10 cellular contexts compared by ENCODE assay signal in genomic region chr15:92681141-92681622, GRCh38. TPM values are rescaled to one million over a fixed set of nuclear protein-coding genes. Genes with fewer than 3 reads are reported as not detected.
DNase-seq lines count a peak whose midpoint lies in the region; ATAC-seq and TF ChIP-seq lines count a peak whose summit lies in the region.
"Had no signal": no experiment of that assay in that cellular context is flagged by ENCODE, and none has a peak within 500 bp of the region (broad histone marks: within the 10 kb centered on the region; RNA-seq: fewer than 3 reads in every experiment).

No MANE protein-coding gene starts in this region.

- H3K4me3 Mint-ChIP-seq in progenitor cell of endocrine pancreas (ENCODE audit: low read depth) = no peak overlapping the region

- DNase-seq in Daoy (ENCODE audit: low read depth) (peak; percentile 23), SKM-1 treated with dmso at 0.1 percent for 144 hours (lab: John Stamatoyannopoulos, UW; ENCODE audit: unreplicated experiment) (peak; percentile 14), fibroblast of pulmonary artery (ENCODE audit: low read depth) (peak; percentile 92), ovary (peak in 1 of 5 donors; percentile 78), NCI-H526 (lab: John Stamatoyannopoulos, UW) (no peak), progenitor cell of endocrine pancreas (ENCODE audit: low spot score, unreplicated experiment) (no peak), ACHN (no peak)
- DNase-seq: left colon, NCI-H187 treated with DMSO at 0.1 percent for 48 hours had no signal

- intact Hi-C loops in ovary (cut with DNase I) = loop anchor here in 3 of 4 donors (5.0 to 10.0 kb wide), 2 partner anchors 156 to 159 kb away; no protein-coding TSS in a partner anchor

- no peaks in the 10 kb centered on the region for H3K27me3 ChIP-seq in ovary

- H3K36me3 ChIP-seq in ovary = no peaks in the 10 kb centered on the region

- H3K4me1 ChIP-seq in ovary (ENCODE audit: insufficient read depth) = no peaks in the 10 kb centered on the region

- no peaks in the 10 kb centered on the region for H3K36me3 Mint-ChIP-seq in progenitor cell of endocrine pancreas (ENCODE audit: insufficient read depth)

- peak overlapping the region in 1 of 2 donors; percentile 40 for H3K27ac ChIP-seq in ovary

- H3K4me3 ChIP-seq in fibroblast of pulmonary artery (replicated peaks; ENCODE audit: low read depth, low read length) = no peak overlapping the region
- no peak overlapping the region for H3K4me3 ChIP-seq in ovary

- no peak for TF ChIP-seq EP300 in ovary (IDR thresholded peaks at IDR 0.05)

- 7 to 14% (median 13%) methylated on average over 3 of the region's 3 CpGs for WGBS in ovary, 3 donors

- peaks cover 15% of the 10 kb centered on the region for H3K27me3 Mint-ChIP-seq in progenitor cell of endocrine pancreas

- no peaks in the 10 kb centered on the region for H3K9me3 Mint-ChIP-seq in progenitor cell of endocrine pancreas (ENCODE audit: low read depth)

- peaks cover 3% of the 10 kb centered on the region for H3K4me1 Mint-ChIP-seq in progenitor cell of endocrine pancreas (ENCODE audit: low read depth)

- no peak overlapping the region for H3K27ac Mint-ChIP-seq in progenitor cell of endocrine pancreas

- TF ChIP-seq POLR2A in ovary (IDR thresholded peaks at IDR 0.05) = peak; percentile 27

- H3K9me3 ChIP-seq in ovary = no peaks in the 10 kb centered on the region

- ATAC-seq in HG03280 (IDR thresholded peaks at IDR 0.05; ENCODE audit: unreplicated experiment) = no peak
- ATAC-seq: left colon had no signal

- TF ChIP-seq CTCF in fibroblast of pulmonary artery (IDR thresholded peaks at IDR 0.05; ENCODE audit: low read length, missing control alignments) = no peak
- no peak for TF ChIP-seq CTCF in ovary (IDR thresholded peaks at IDR 0.05)
- TF ChIP-seq CTCF in progenitor cell of endocrine pancreas (IDR thresholded peaks at IDR 0.05; ENCODE audit: unreplicated experiment) = no peak

- in situ Hi-C loops in ACHN (cut with HindIII; ENCODE audit: low pct_ligation_motif_present, low pct_unique_long_range_greater_than_20kb, low sequenced_read_pairs) = no loop called here

RNA-seq across cellular contexts. Expression of gene FAM174B, which starts 25.6 kb away (rescaled TPM):
- 3.4 and 7.9 TPM in 2 replicates for total RNA-seq in Daoy (2014; rRNA removed; shearing (Covaris generic))
- total RNA-seq in ovary = 10 to 100 TPM in 6 of 7 donors, 1 to 10 TPM in 1; 2.5 to 31.5 (median 15.4) TPM
- polyA plus RNA-seq in ovary = 10 to 100 TPM; 11.8 to 15.5 TPM
- 33.4 and 37.0 TPM in 2 replicates for total RNA-seq in progenitor cell of endocrine pancreas

Comparison
In these comparisons a context has a peak if more than half of its experiments do, and no peak if none do; other contexts are left out.
1. DNase-seq: peak in Daoy (single experiment), SKM-1 treated with dmso at 0.1 percent for 144 hours (single experiment) and fibroblast of pulmonary artery (single experiment); none in NCI-H526 (0 of 2), progenitor cell of endocrine pancreas (single experiment) and ACHN (single experiment).